Comparison of ENCODE assay signal across 8 cellular contexts in genomic region chr2:143259368-143259958, GRCh38.
DNase-seq lines count a peak whose midpoint lies in the region; ATAC-seq and TF ChIP-seq lines count a peak whose summit lies in the region.

No MANE protein-coding gene starts in this region.

- ATAC-seq in GM21381 (IDR thresholded peaks at IDR 0.05; ENCODE audit: unreplicated experiment) (peak; percentile 28), aorta (ENCODE audit: low FRiP score) (peak; percentile 86)

- H3K4me3 ChIP-seq in Caco-2 (ENCODE audit: low read depth, low read length) (no peak overlapping the region), LNCaP clone FGC (ENCODE audit: low read depth, low read length) (no peak overlapping the region), aorta (ENCODE audit: low read length in 2 of 2) (peak overlapping the region in 1 of 2 donors; percentile 54)

- no peaks in the 10 kb centered on the region for H3K36me3 ChIP-seq in Caco-2 (ENCODE audit: control insufficient read depth, insufficient read depth, low read length)
- no peaks in the 10 kb centered on the region for H3K36me3 ChIP-seq in aorta (ENCODE audit: control insufficient read depth in 1 of 2, insufficient read depth in 2 of 2, low read length in 1 of 2)

- no peak overlapping the region for H3K4me3 Mint-ChIP-seq in Caco-2 (ENCODE audit: unreplicated experiment)
- peak overlapping the region; percentile 65 for H3K4me3 Mint-ChIP-seq in activated naive CD4-positive, alpha-beta T cell treated with anti-CD3 and anti-CD28 coated beads, Interleukin-2, amount 10 ng/mL, durations not matched to agents 7 days and 5 days
- no peak overlapping the region for H3K4me3 Mint-ChIP-seq in progenitor cell of endocrine pancreas (ENCODE audit: low read depth)

- POLR2A ChIA-PET in Caco-2 (lab: Charles Lee) = no interaction called here

- H3K9me3 ChIP-seq in Caco-2 (no peaks in the 10 kb centered on the region), aorta (ENCODE audit: control insufficient read depth, low read length) (no peaks in the 10 kb centered on the region)

- H3K27ac ChIP-seq in aorta (ENCODE audit: low read depth in 1 of 2, low read length in 2 of 2) = no peak overlapping the region

- H3K36me3 Mint-ChIP-seq in Caco-2 (ENCODE audit: insufficient read depth, unreplicated experiment) (no peaks in the 10 kb centered on the region), progenitor cell of endocrine pancreas (ENCODE audit: insufficient read depth) (no peaks in the 10 kb centered on the region)
- H3K36me3 Mint-ChIP-seq in activated naive CD4-positive, alpha-beta T cell treated with anti-CD3 and anti-CD28 coated beads, Interleukin-2, amount 10 ng/mL, durations not matched to agents 7 days and 5 days = peaks cover 38% of the 10 kb centered on the region

- 0 to 1% methylated on average over 5 of the region's 5 CpGs for WGBS in aorta, 2 donors

- peak; percentile 61 to 66 for DNase-seq in Caco-2
- peak; percentile 19 for DNase-seq in LNCaP clone FGC (ENCODE audit: low read depth)
- peak; percentile 60 for DNase-seq in SK-N-DZ (ENCODE audit: low spot score)
- DNase-seq in activated naive CD4-positive, alpha-beta T cell treated with anti-CD3 and anti-CD28 coated beads, Interleukin-2, amount 10 ng/mL, durations not matched to agents 7 days and 5 days = peak; percentile 83
- DNase-seq in globus pallidus (ENCODE audit: low spot score) = peak; percentile 61
- DNase-seq in progenitor cell of endocrine pancreas (ENCODE audit: low spot score, unreplicated experiment) = peak; percentile 26
- peak in 1 of 2 donors; percentile 62 for DNase-seq in aorta

- CTCF ChIA-PET in Caco-2 (lab: Charles Lee) = interaction anchor here (0.8 to 1.5 kb wide), 3 partner anchors 98 to 225 kb away, joined by 3 to 9 read pairs (median 3); no protein-coding TSS in a partner anchor
- CTCF ChIA-PET in activated naive CD4-positive, alpha-beta T cell treated with anti-CD3 and anti-CD28 coated beads, Interleukin-2, amount 10 ng/mL, durations not matched to agents 7 days and 5 days (lab: Charles Lee) = interaction anchor here (0.7 to 5.1 kb wide), 29 partner anchors 12 to 227 kb away, joined by 3 to 85 read pairs (median 5); partner anchors contain the start of gene ARHGAP15

- H3K4me1 ChIP-seq in Caco-2 = no peaks in the 10 kb centered on the region
- H3K4me1 ChIP-seq in aorta (ENCODE audit: control insufficient read depth in 1 of 2, insufficient read depth in 2 of 2, low read length in 2 of 2) = peaks cover 0 to 2% of the 10 kb centered on the region in 2 donors

- no peaks in the 10 kb centered on the region for H3K4me1 Mint-ChIP-seq in Caco-2 (ENCODE audit: low read depth, unreplicated experiment)
- H3K4me1 Mint-ChIP-seq in activated naive CD4-positive, alpha-beta T cell treated with anti-CD3 and anti-CD28 coated beads, Interleukin-2, amount 10 ng/mL, durations not matched to agents 7 days and 5 days = peaks cover 81% of the 10 kb centered on the region
- no peaks in the 10 kb centered on the region for H3K4me1 Mint-ChIP-seq in progenitor cell of endocrine pancreas (ENCODE audit: low read depth)

- H3K27me3 ChIP-seq in Caco-2 (replicated peaks; ENCODE audit: control insufficient read depth, insufficient read depth, low read length) (no peaks in the 10 kb centered on the region), aorta (ENCODE audit: control insufficient read depth in 1 of 2, insufficient read depth in 2 of 2, low read length in 1 of 2) (no peaks in the 10 kb centered on the region)

- no TSS peak for BruUV-seq in Caco-2 (replicated peaks; lab: Mats Ljungman, UMichigan)

- TF ChIP-seq CTCF in Caco-2 (IDR thresholded peaks at IDR 0.05; ENCODE audit: insufficient read depth in 1 of 2, low read depth in 1 of 2, low read length in 1 of 2, severe bottlenecking in 1 of 2, unreplicated experiment in 1 of 2) (peak; percentile 79 to 82), LNCaP clone FGC (IDR thresholded peaks at IDR 0.05; ENCODE audit: control insufficient read depth, extremely low read depth, insufficient read depth) (peak; percentile 77), progenitor cell of endocrine pancreas (IDR thresholded peaks at IDR 0.05; ENCODE audit: unreplicated experiment) (peak; percentile 85)

- peaks cover 9% of the 10 kb centered on the region for H3K27me3 Mint-ChIP-seq in Caco-2 (ENCODE audit: insufficient read depth, unreplicated experiment)
- no peaks in the 10 kb centered on the region for H3K27me3 Mint-ChIP-seq in activated naive CD4-positive, alpha-beta T cell treated with anti-CD3 and anti-CD28 coated beads, Interleukin-2, amount 10 ng/mL, durations not matched to agents 7 days and 5 days
- no peaks in the 10 kb centered on the region for H3K27me3 Mint-ChIP-seq in progenitor cell of endocrine pancreas

- H3K27ac Mint-ChIP-seq in Caco-2 (ENCODE audit: unreplicated experiment) (no peak overlapping the region), progenitor cell of endocrine pancreas (no peak overlapping the region)
- H3K27ac Mint-ChIP-seq in activated naive CD4-positive, alpha-beta T cell treated with anti-CD3 and anti-CD28 coated beads, Interleukin-2, amount 10 ng/mL, durations not matched to agents 7 days and 5 days = peak overlapping the region; percentile 96

- H3K9me3 Mint-ChIP-seq in Caco-2 (ENCODE audit: unreplicated experiment) = no peaks in the 10 kb centered on the region
- peaks cover 11% of the 10 kb centered on the region for H3K9me3 Mint-ChIP-seq in activated naive CD4-positive, alpha-beta T cell treated with anti-CD3 and anti-CD28 coated beads, Interleukin-2, amount 10 ng/mL, durations not matched to agents 7 days and 5 days
- H3K9me3 Mint-ChIP-seq in progenitor cell of endocrine pancreas (ENCODE audit: low read depth) = no peaks in the 10 kb centered on the region

- intact Hi-C loops in Caco-2 (cut with micrococcal nuclease; ENCODE audit: unreplicated experiment) (loop anchor here (1.0 kb wide), 5 partner anchors 54 to 225 kb away; no protein-coding TSS in a partner anchor), aorta (cut with DNase I) (loop anchor here (2.0 to 10.0 kb wide), 6 partner anchors 97 to 225 kb away; no protein-coding TSS in a partner anchor)
